ENCODE assay signal across 8 cellular contexts in the genomic region with DNA sequence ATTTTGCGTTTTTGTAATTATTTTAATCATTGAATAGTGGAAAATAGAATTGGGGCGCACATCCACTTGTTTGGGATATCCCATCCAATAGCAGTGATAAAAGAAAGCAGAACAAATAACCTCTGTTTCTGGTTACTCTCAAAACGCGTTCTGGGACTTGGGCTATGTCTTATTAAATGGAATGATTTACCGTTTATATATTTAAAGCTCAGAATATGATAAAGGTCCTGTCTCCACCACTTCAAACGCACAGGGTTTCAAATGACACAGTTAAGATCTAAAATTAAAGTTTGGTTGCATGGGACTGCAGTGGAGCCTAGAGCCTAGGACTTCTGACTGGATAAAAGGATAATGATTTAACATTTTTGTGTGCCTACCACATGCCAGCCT. TPM values are rescaled to one million over a fixed set of nuclear protein-coding genes. Genes with fewer than 3 reads are reported as not detected.
A peak's percentile ranks its signal among the peaks of the same experiment; 100 is the strongest.
DNase-seq lines count a peak whose midpoint lies in the region; ATAC-seq lines count a peak whose summit lies in the region.

No MANE protein-coding gene starts in this region.

- H3K4me1 Mint-ChIP-seq in T-helper 2 cell treated with Interferon-gamma antibody and Interleukin-4, amounts not matched to agents 5 μg/mL and 100 μg/mL, for 36 hours (ENCODE audit: low read depth), result peaks cover 38% of the 10 kb centered on the region
- H3K4me1 Mint-ChIP-seq in activated T-helper 1 cell treated with anti-CD3 and anti-CD28 coated beads, Interleukin-12 subunit alpha, Interleukin-12 subunit beta, Interleukin-2, Interleukin-4 antibody, amounts not matched to agents 30 ng/mL and 10 ng/mL and 1 ng/mL, durations not matched to agents 14 hours and 24 hours and 36 hours (ENCODE audit: low read depth), result peaks cover 34% of the 10 kb centered on the region

- no peak for DNase-seq in T-helper 2 cell treated with Interferon-gamma antibody and Interleukin-4, amounts not matched to agents 5 μg/mL and 100 μg/mL, for 36 hours (ENCODE audit: low spot score)
- DNase-seq in T-helper 2 cell (no peak), ecto neural progenitor cell (ENCODE audit: low spot score) (no peak)
- no peak for DNase-seq in activated T-helper 1 cell treated with anti-CD3 and anti-CD28 coated beads, Interleukin-12 subunit alpha, Interleukin-12 subunit beta, Interleukin-2, Interleukin-4 antibody, amounts not matched to agents 30 ng/mL and 10 ng/mL and 1 ng/mL, durations not matched to agents 14 hours and 24 hours and 36 hours (ENCODE audit: low spot score)

- H3K27ac ChIP-seq in layer of hippocampus (ENCODE audit: low read depth, low read length) (peak overlapping the region; percentile 100), stomach smooth muscle (ENCODE audit: low read length) (peak overlapping the region; percentile 100)

- H3K36me3 Mint-ChIP-seq in T-helper 2 cell treated with Interferon-gamma antibody and Interleukin-4, amounts not matched to agents 5 μg/mL and 100 μg/mL, for 36 hours (ENCODE audit: low read depth), result peaks cover 42% of the 10 kb centered on the region
- H3K36me3 Mint-ChIP-seq in activated T-helper 1 cell treated with anti-CD3 and anti-CD28 coated beads, Interleukin-12 subunit alpha, Interleukin-12 subunit beta, Interleukin-2, Interleukin-4 antibody, amounts not matched to agents 30 ng/mL and 10 ng/mL and 1 ng/mL, durations not matched to agents 14 hours and 24 hours and 36 hours (ENCODE audit: low read depth), result peaks cover 35% of the 10 kb centered on the region

- intact Hi-C loops in activated T-helper 1 cell treated with anti-CD3 and anti-CD28 coated beads, Interleukin-12 subunit alpha, Interleukin-12 subunit beta, Interleukin-2, Interleukin-4 antibody, amounts not matched to agents 30 ng/mL and 10 ng/mL and 1 ng/mL, durations not matched to agents 14 hours and 24 hours and 36 hours (cut with micrococcal nuclease), result loop anchor here (1.0 to 10.0 kb wide), 7 partner anchors 19 to 1681 kb away; partner anchors contain the start of genes GRAMD1B and ZNF202

- H3K27me3 Mint-ChIP-seq in T-helper 2 cell treated with Interferon-gamma antibody and Interleukin-4, amounts not matched to agents 5 μg/mL and 100 μg/mL, for 36 hours (ENCODE audit: low read depth), result no peaks in the 10 kb centered on the region
- H3K27me3 Mint-ChIP-seq in activated T-helper 1 cell treated with anti-CD3 and anti-CD28 coated beads, Interleukin-12 subunit alpha, Interleukin-12 subunit beta, Interleukin-2, Interleukin-4 antibody, amounts not matched to agents 30 ng/mL and 10 ng/mL and 1 ng/mL, durations not matched to agents 14 hours and 24 hours and 36 hours (ENCODE audit: insufficient read depth), result peaks cover 2% of the 10 kb centered on the region

- peaks cover 39% of the 10 kb centered on the region for H3K4me1 ChIP-seq in stomach smooth muscle (ENCODE audit: control insufficient read depth, insufficient read depth, low read length)

- H3K9ac ChIP-seq in stomach smooth muscle (ENCODE audit: low read length in 2 of 2), result peak overlapping the region; percentile 1 to 96

- H3K4me3 ChIP-seq in stomach smooth muscle (ENCODE audit: low read length in 2 of 2), result peak overlapping the region in 1 of 2 donors; percentile 98

- ATAC-seq in HG03442 (IDR thresholded peaks at IDR 0.05; ENCODE audit: unreplicated experiment) (no peak), GM18502 (IDR thresholded peaks at IDR 0.05; ENCODE audit: poor library complexity, unreplicated experiment) (no peak)

- peak overlapping the region; percentile 100 for H3K27ac Mint-ChIP-seq in T-helper 2 cell treated with Interferon-gamma antibody and Interleukin-4, amounts not matched to agents 5 μg/mL and 100 μg/mL, for 36 hours
- H3K27ac Mint-ChIP-seq in activated T-helper 1 cell treated with anti-CD3 and anti-CD28 coated beads, Interleukin-12 subunit alpha, Interleukin-12 subunit beta, Interleukin-2, Interleukin-4 antibody, amounts not matched to agents 30 ng/mL and 10 ng/mL and 1 ng/mL, durations not matched to agents 14 hours and 24 hours and 36 hours, result peak overlapping the region; percentile 100

- H3K9me3 Mint-ChIP-seq in T-helper 2 cell treated with Interferon-gamma antibody and Interleukin-4, amounts not matched to agents 5 μg/mL and 100 μg/mL, for 36 hours, result no peaks in the 10 kb centered on the region
- H3K9me3 Mint-ChIP-seq in activated T-helper 1 cell treated with anti-CD3 and anti-CD28 coated beads, Interleukin-12 subunit alpha, Interleukin-12 subunit beta, Interleukin-2, Interleukin-4 antibody, amounts not matched to agents 30 ng/mL and 10 ng/mL and 1 ng/mL, durations not matched to agents 14 hours and 24 hours and 36 hours, result no peaks in the 10 kb centered on the region

- no peaks in the 10 kb centered on the region for H3K27me3 ChIP-seq in layer of hippocampus (ENCODE audit: control insufficient read depth, insufficient read depth, low read length)
- no peaks in the 10 kb centered on the region for H3K27me3 ChIP-seq in stomach smooth muscle (ENCODE audit: control insufficient read depth in 1 of 2, insufficient read depth in 2 of 2, low read length in 2 of 2)

- H3K9me3 ChIP-seq in stomach smooth muscle (ENCODE audit: control insufficient read depth in 2 of 2, low read length in 2 of 2), result no peaks in the 10 kb centered on the region

- peak overlapping the region; percentile 100 for H3K4me3 Mint-ChIP-seq in T-helper 2 cell treated with Interferon-gamma antibody and Interleukin-4, amounts not matched to agents 5 μg/mL and 100 μg/mL, for 36 hours
- H3K4me3 Mint-ChIP-seq in activated T-helper 1 cell treated with anti-CD3 and anti-CD28 coated beads, Interleukin-12 subunit alpha, Interleukin-12 subunit beta, Interleukin-2, Interleukin-4 antibody, amounts not matched to agents 30 ng/mL and 10 ng/mL and 1 ng/mL, durations not matched to agents 14 hours and 24 hours and 36 hours, result peak overlapping the region; percentile 98

- peaks cover 6 to 17% of the 10 kb centered on the region in 2 donors for H3K36me3 ChIP-seq in stomach smooth muscle (ENCODE audit: control insufficient read depth in 2 of 2, insufficient read depth in 2 of 2, low read length in 2 of 2)

RNA-seq across cellular contexts. Expression of gene HSPA8, which starts 2.3 kb away (rescaled TPM):
- 4,132 and 4,214 TPM in 2 replicates for total RNA-seq in activated T-helper 1 cell treated with anti-CD3 and anti-CD28 coated beads, Interleukin-12 subunit alpha, Interleukin-12 subunit beta, Interleukin-2, Interleukin-4 antibody, amounts not matched to agents 30 ng/mL and 10 ng/mL and 1 ng/mL, durations not matched to agents 14 hours and 24 hours and 36 hours
